ENCODE assay signal across 2 cellular contexts in the genomic region with DNA sequence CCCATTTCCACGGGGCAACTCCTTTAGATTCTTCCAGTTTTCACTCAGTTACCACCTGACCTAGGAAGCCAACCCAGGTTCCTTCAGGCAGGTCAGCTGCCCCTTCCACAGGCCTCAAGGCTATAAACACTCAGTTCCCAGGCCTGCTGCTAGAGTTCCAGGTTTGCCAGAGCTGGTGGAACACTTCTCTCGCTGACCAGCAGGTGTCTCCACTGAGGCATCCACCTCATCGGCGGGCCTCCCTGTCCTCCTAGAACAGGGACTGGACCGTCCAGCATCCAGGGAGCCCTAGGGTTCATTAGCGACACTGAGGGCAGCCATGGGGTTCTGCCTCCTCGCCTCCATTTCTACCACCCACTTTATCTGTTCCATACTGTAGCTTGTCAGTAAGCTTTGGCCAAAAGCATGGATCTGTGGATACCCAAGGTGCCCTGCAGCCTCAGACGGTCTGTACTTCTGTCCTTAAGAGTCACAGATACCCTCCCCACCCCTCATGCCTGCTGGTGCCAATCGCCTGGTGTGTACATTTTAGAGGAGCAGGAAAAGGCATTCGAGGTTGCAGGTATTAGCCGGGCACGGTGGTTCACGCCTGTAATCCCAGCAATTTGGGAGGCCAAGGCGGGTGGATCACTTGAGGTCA.
TF ChIP-seq lines count a peak whose summit lies in the region.

No MANE protein-coding gene starts in this region.

TF ChIP-seq in IMR-90, 13 proteins besides CTCF, POLR2A, EP300 and RAD21:
- peak; percentile 90 for TF ChIP-seq SMC3 (IDR thresholded peaks at IDR 0.05; ENCODE audit: low read depth, low read length)
- TF ChIP-seq MAFK (IDR thresholded peaks at IDR 0.05; ENCODE audit: low read depth, low read length), result no peak

TF ChIP-seq in SK-N-SH treated with all-trans-retinoic acid at 6 μM for 48 hours, 23 proteins besides CTCF, POLR2A, EP300 and RAD21:
- TF ChIP-seq ZC3H10 (CRISPR knock-in tag; IDR thresholded peaks at IDR 0.05) (no peak), ZNF8 (CRISPR knock-in tag; IDR thresholded peaks at IDR 0.05) (no peak), OSR1 (CRISPR knock-in tag; IDR thresholded peaks at IDR 0.05) (no peak), ZFP3 (CRISPR knock-in tag; IDR thresholded peaks at IDR 0.05) (no peak), PPARA (CRISPR knock-in tag; IDR thresholded peaks at IDR 0.05; ENCODE audit: borderline replicate concordance) (no peak), ZNF70 (CRISPR knock-in tag; IDR thresholded peaks at IDR 0.05) (no peak), ZNF565 (CRISPR knock-in tag; conservative IDR thresholded peaks at IDR 0.05; ENCODE audit: low read depth) (no peak), BACH2 (CRISPR knock-in tag; IDR thresholded peaks at IDR 0.05; ENCODE audit: borderline replicate concordance) (no peak), GLIS3 (CRISPR knock-in tag; IDR thresholded peaks at IDR 0.05) (no peak), TCF4 (CRISPR knock-in tag; IDR thresholded peaks at IDR 0.05; ENCODE audit: borderline replicate concordance) (no peak), ARNTL (CRISPR knock-in tag; IDR thresholded peaks at IDR 0.05; ENCODE audit: borderline replicate concordance, low read depth) (no peak)
- TF ChIP-seq, protein P1, sequence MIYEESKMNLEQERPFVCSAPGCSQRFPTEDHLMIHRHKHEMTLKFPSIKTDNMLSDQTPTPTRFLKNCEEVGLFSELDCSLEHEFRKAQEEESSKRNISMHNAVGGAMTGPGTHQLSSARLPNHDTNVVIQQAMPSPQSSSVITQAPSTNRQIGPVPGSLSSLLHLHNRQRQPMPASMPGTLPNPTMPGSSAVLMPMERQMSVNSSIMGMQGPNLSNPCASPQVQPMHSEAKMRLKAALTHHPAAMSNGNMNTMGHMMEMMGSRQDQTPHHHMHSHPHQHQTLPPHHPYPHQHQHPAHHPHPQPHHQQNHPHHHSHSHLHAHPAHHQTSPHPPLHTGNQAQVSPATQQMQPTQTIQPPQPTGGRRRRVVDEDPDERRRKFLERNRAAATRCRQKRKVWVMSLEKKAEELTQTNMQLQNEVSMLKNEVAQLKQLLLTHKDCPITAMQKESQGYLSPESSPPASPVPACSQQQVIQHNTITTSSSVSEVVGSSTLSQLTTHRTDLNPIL (CRISPR knock-in tag; IDR thresholded peaks at IDR 0.05; ENCODE audit: low read depth), result no peak
